Comparison of ENCODE assay signal across 17 cellular contexts in genomic region chr22:50417544-50417943, GRCh38. TPM values are rescaled to one million over a fixed set of nuclear protein-coding genes. Genes with fewer than 3 reads are reported as not detected.
DNase-seq lines count a peak whose midpoint lies in the region; ATAC-seq and TF ChIP-seq lines count a peak whose summit lies in the region.
"Had no signal": no experiment of that assay in that cellular context is flagged by ENCODE, and none has a peak within 500 bp of the region (broad histone marks: within the 10 kb centered on the region; RNA-seq: fewer than 3 reads in every experiment).

No MANE protein-coding gene starts in this region.

- peaks cover 0 to 84% (median 22%) of the 10 kb centered on the region in 3 experiments for H3K36me3 ChIP-seq in naive thymus-derived CD4-positive, alpha-beta T cell (ENCODE audit: control insufficient read depth in 2 of 3, insufficient read depth in 3 of 3, low read length in 3 of 3)

- no peak for TF ChIP-seq CTCF in dorsolateral prefrontal cortex (IDR thresholded peaks at IDR 0.05 in 54 of 56, conservative IDR thresholded peaks at IDR 0.05 in 2 of 56; ENCODE audit: low read depth in 1 of 56, partially characterized antibody in 56 of 56)
- no peak for TF ChIP-seq CTCF in foreskin fibroblast (IDR thresholded peaks at IDR 0.05; ENCODE audit: low read depth, low read length)

- no peaks in the 10 kb centered on the region for H3K4me1 ChIP-seq in naive thymus-derived CD4-positive, alpha-beta T cell (ENCODE audit: control insufficient read depth in 2 of 2, insufficient read depth in 2 of 2, low read length in 2 of 2)
- H3K4me1 ChIP-seq: HAP-1 had no signal

- H3K27me3 ChIP-seq in dorsolateral prefrontal cortex = no peaks in the 10 kb centered on the region
- H3K27me3 ChIP-seq in naive thymus-derived CD4-positive, alpha-beta T cell (ENCODE audit: control insufficient read depth in 2 of 2, insufficient read depth in 2 of 2, low read length in 2 of 2) = no peaks in the 10 kb centered on the region
- H3K27me3 ChIP-seq: BLaER1 treated with 17β-estradiol and CSF1 and Interleukin-3, amounts not matched to agents 10 nM and 100 nM had no signal

- POLR2A ChIA-PET in naive thymus-derived CD4-positive, alpha-beta T cell (lab: Charles Lee) = interaction anchor here (1.0 kb wide), 1 partner anchor 204 kb away, joined by 3 read pairs; no protein-coding TSS in a partner anchor

- DNase-seq in activated T-cell treated with anti-CD3 and anti-CD28 coated beads, Interleukin-2, amount 50 U/mL, for 72 hours = no peak
- no peak for DNase-seq in activated T-cell treated with anti-CD3 and anti-CD28 coated beads, Interleukin-2, amount 50 U/mL, for 4 hours
- DNase-seq in T-helper 17 cell (no peak), dorsolateral prefrontal cortex (no peak), substantia nigra (lab: John Stamatoyannopoulos, UW) (no peak), foreskin fibroblast (no peak), DMS153 (lab: John Stamatoyannopoulos, UW) (no peak)
- no peak for DNase-seq in naive thymus-derived CD4-positive, alpha-beta T cell
- DNase-seq: 8988T, KG1, NCI-H1048, NCI-H2107, NCI-H226, PC-9 had no signal

- no peak overlapping the region for H3K4me3 Mint-ChIP-seq in activated T-cell treated with anti-CD3 and anti-CD28 coated beads, Interleukin-2, amount 50 U/mL, for 72 hours
- H3K4me3 Mint-ChIP-seq in activated T-cell treated with anti-CD3 and anti-CD28 coated beads, Interleukin-2, amount 50 U/mL, for 4 hours = no peak overlapping the region
- no peak overlapping the region for H3K4me3 Mint-ChIP-seq in T-helper 17 cell
- no peak overlapping the region for H3K4me3 Mint-ChIP-seq in naive thymus-derived CD4-positive, alpha-beta T cell

- peak overlapping the region; percentile 42 for H3K27ac Mint-ChIP-seq in activated T-cell treated with anti-CD3 and anti-CD28 coated beads, Interleukin-2, amount 50 U/mL, for 72 hours
- peak overlapping the region; percentile 16 for H3K27ac Mint-ChIP-seq in T-helper 17 cell
- H3K27ac Mint-ChIP-seq in naive thymus-derived CD4-positive, alpha-beta T cell = no peak overlapping the region

- intact Hi-C loops in dorsolateral prefrontal cortex (cut with DNase I) = loop anchor here in 1 of 2 donors (10.0 kb wide), 1 partner anchor 73 kb away; the partner anchor contains the start of gene PPP6R2
- intact Hi-C loops in naive thymus-derived CD4-positive, alpha-beta T cell (cut with micrococcal nuclease) = no loop called here

- no peak overlapping the region for H3K4me3 ChIP-seq in dorsolateral prefrontal cortex
- H3K4me3 ChIP-seq in foreskin fibroblast (ENCODE audit: low read depth in 1 of 2, low read length in 2 of 2) = no peak overlapping the region
- H3K4me3 ChIP-seq in naive thymus-derived CD4-positive, alpha-beta T cell (ENCODE audit: low read length) = no peak overlapping the region
- H3K4me3 ChIP-seq: BLaER1 treated with 17β-estradiol and CSF1 and Interleukin-3, amounts not matched to agents 10 nM and 100 nM; HAP-1; PC-9; SK-N-MC had no signal

- H3K27ac ChIP-seq in dorsolateral prefrontal cortex = peak overlapping the region in 54 of 59 donors; percentile 2 to 89 (median 72)
- H3K27ac ChIP-seq in substantia nigra (ENCODE audit: low read depth, low read length, poor library complexity, severe bottlenecking) = peak overlapping the region; percentile 79
- H3K27ac ChIP-seq in naive thymus-derived CD4-positive, alpha-beta T cell (ENCODE audit: low read depth, low read length) = no peak overlapping the region
- H3K27ac ChIP-seq: PC-9, SK-N-MC had no signal

- CTCF ChIA-PET in naive thymus-derived CD4-positive, alpha-beta T cell (lab: Charles Lee) = interaction anchor here (0.8 kb wide), 1 partner anchor 81 kb away, joined by 3 read pairs; no protein-coding TSS in a partner anchor

- no peaks in the 10 kb centered on the region for H3K27me3 Mint-ChIP-seq in activated T-cell treated with anti-CD3 and anti-CD28 coated beads, Interleukin-2, amount 50 U/mL, for 72 hours (ENCODE audit: low read depth)
- H3K27me3 Mint-ChIP-seq in activated T-cell treated with anti-CD3 and anti-CD28 coated beads, Interleukin-2, amount 50 U/mL, for 4 hours (ENCODE audit: low read depth) = no peaks in the 10 kb centered on the region
- no peaks in the 10 kb centered on the region for H3K27me3 Mint-ChIP-seq in T-helper 17 cell
- no peaks in the 10 kb centered on the region for H3K27me3 Mint-ChIP-seq in naive thymus-derived CD4-positive, alpha-beta T cell

- no peaks in the 10 kb centered on the region for H3K9me3 ChIP-seq in T-helper 17 cell (ENCODE audit: control insufficient read depth, low read length, poor library complexity, severe bottlenecking)
- H3K9me3 ChIP-seq in naive thymus-derived CD4-positive, alpha-beta T cell (ENCODE audit: control insufficient read depth in 2 of 3, low read length in 3 of 3) = no peaks in the 10 kb centered on the region
- H3K9me3 ChIP-seq: BLaER1 treated with 17β-estradiol and CSF1 and Interleukin-3, amounts not matched to agents 10 nM and 100 nM; HAP-1 had no signal

- H3K9me3 Mint-ChIP-seq in activated T-cell treated with anti-CD3 and anti-CD28 coated beads, Interleukin-2, amount 50 U/mL, for 72 hours = no peaks in the 10 kb centered on the region
- no peaks in the 10 kb centered on the region for H3K9me3 Mint-ChIP-seq in activated T-cell treated with anti-CD3 and anti-CD28 coated beads, Interleukin-2, amount 50 U/mL, for 4 hours
- H3K9me3 Mint-ChIP-seq in naive thymus-derived CD4-positive, alpha-beta T cell = no peaks in the 10 kb centered on the region

- H3K36me3 Mint-ChIP-seq in activated T-cell treated with anti-CD3 and anti-CD28 coated beads, Interleukin-2, amount 50 U/mL, for 72 hours (ENCODE audit: insufficient read depth in 2 of 2) = peaks cover 6 to 8% of the 10 kb centered on the region in 2 donors
- peaks cover 32% of the 10 kb centered on the region for H3K36me3 Mint-ChIP-seq in activated T-cell treated with anti-CD3 and anti-CD28 coated beads, Interleukin-2, amount 50 U/mL, for 4 hours (ENCODE audit: insufficient read depth)
- peaks cover 9% of the 10 kb centered on the region for H3K36me3 Mint-ChIP-seq in T-helper 17 cell (ENCODE audit: low read depth)
- peaks cover 0 to 45% (median 6%) of the 10 kb centered on the region in 5 donors for H3K36me3 Mint-ChIP-seq in naive thymus-derived CD4-positive, alpha-beta T cell

- no peak for ATAC-seq in activated T-cell treated with anti-CD3 and anti-CD28 coated beads, Interleukin-2, amount 50 U/mL, for 72 hours (replicated peaks in 1 of 2)
- ATAC-seq in activated T-cell treated with anti-CD3 and anti-CD28 coated beads, Interleukin-2, amount 50 U/mL, for 4 hours = no peak
- no peak for ATAC-seq in T-helper 17 cell
- no peak for ATAC-seq in naive thymus-derived CD4-positive, alpha-beta T cell

- no peaks in the 10 kb centered on the region for H3K4me1 Mint-ChIP-seq in activated T-cell treated with anti-CD3 and anti-CD28 coated beads, Interleukin-2, amount 50 U/mL, for 72 hours (ENCODE audit: low read depth)
- no peaks in the 10 kb centered on the region for H3K4me1 Mint-ChIP-seq in activated T-cell treated with anti-CD3 and anti-CD28 coated beads, Interleukin-2, amount 50 U/mL, for 4 hours (ENCODE audit: low read depth)
- no peaks in the 10 kb centered on the region for H3K4me1 Mint-ChIP-seq in T-helper 17 cell
- peaks cover 0 to 10% (median 0%) of the 10 kb centered on the region in 7 donors for H3K4me1 Mint-ChIP-seq in naive thymus-derived CD4-positive, alpha-beta T cell

RNA-seq across cellular contexts. Expression of gene SBF1, which starts 57.3 kb away (rescaled TPM):
- 100 to 1,000 TPM; 108 to 114 TPM for total RNA-seq in activated T-cell treated with anti-CD3 and anti-CD28 coated beads, Interleukin-2, amount 50 U/mL, for 72 hours
- total RNA-seq in activated T-cell treated with anti-CD3 and anti-CD28 coated beads, Interleukin-2, amount 50 U/mL, for 4 hours = 100 to 1,000 TPM; 128 to 130 (median 129) TPM
- total RNA-seq in T-helper 17 cell = 100 to 1,000 TPM; 202 to 217 TPM
- total RNA-seq in dorsolateral prefrontal cortex = 100 to 1,000 TPM; 163 to 302 (median 210) TPM
- total RNA-seq in naive thymus-derived CD4-positive, alpha-beta T cell = 100 to 1,000 TPM; 161 to 209 (median 181) TPM
- 10 to 100 TPM; 15.2 to 40.2 TPM for polyA plus RNA-seq in naive thymus-derived CD4-positive, alpha-beta T cell

Comparison
In these comparisons a context has a peak if more than half of its experiments do, and no peak if none do; other contexts are left out.
1. H3K27ac Mint-ChIP-seq: peak in activated T-cell treated with anti-CD3 and anti-CD28 coated beads, Interleukin-2, amount 50 U/mL, for 72 hours (single experiment) and T-helper 17 cell (single experiment); none in naive thymus-derived CD4-positive, alpha-beta T cell (0 of 9).